25 cellular contexts compared by ENCODE assay signal in the genomic region with DNA sequence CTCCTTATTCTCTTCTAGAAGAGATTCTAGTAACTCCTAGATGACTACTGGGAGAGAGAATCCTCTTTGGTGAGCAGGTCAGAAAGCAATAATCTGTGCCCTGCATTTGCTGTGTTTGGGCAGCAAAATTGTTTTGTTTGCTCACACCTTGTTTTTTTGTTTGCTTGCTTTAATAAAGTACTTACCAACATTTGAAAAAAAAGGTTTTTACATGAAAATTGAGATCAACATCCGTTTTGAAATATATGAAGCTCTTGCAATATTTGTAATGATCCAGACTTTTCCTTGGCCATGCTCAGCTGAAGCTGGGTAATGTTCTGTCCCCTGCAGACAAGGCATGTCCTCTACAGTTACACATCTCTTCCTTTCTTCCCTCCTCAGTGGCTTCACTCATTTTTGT.
"Had no signal": no experiment of that assay in that cellular context is flagged by ENCODE, and none has a peak within 500 bp of the region (broad histone marks: within the 10 kb centered on the region; RNA-seq: fewer than 3 reads in every experiment).

No MANE protein-coding gene starts in this region.

- H3K4me3 ChIP-seq: mucosa of descending colon, right lobe of liver, skin epidermis, tibial artery had no signal

- H3K9me3 ChIP-seq: mucosa of descending colon, right lobe of liver, tibial artery had no signal

- H3K36me3 ChIP-seq: right lobe of liver, tibial artery, WERI-Rb-1 had no signal

- H3K27ac ChIP-seq: right lobe of liver, skin epidermis, WERI-Rb-1 had no signal

- ATAC-seq: activated CD4-positive, CD25-positive, alpha-beta regulatory T cell treated with anti-CD3 and anti-CD28 coated beads, Interleukin-2, amount 50 U/mL, for 24 hours; left colon; mucosa of descending colon; natural killer cell treated with Interleukin-12 subunit alpha and Interleukin-12 subunit beta and Interleukin-15 and Interleukin-18, amount 100 ng/mL, for 72 hours; right lobe of liver; stimulated activated naive CD8-positive, alpha-beta T cell treated with anti-CD3 and anti-CD28 coated beads, Interleukin-15, Interleukin-2, amounts not matched to agents 100 U/mL and 50 U/mL, for 24 hours; T-helper 17 cell had no signal

- H3K27me3 ChIP-seq: right lobe of liver, tibial artery had no signal

- FAIRE-seq: colon, frontal cortex, keratinocyte had no signal

- DNase-seq: activated CD4-positive, alpha-beta T cell treated with anti-CD3 and anti-CD28 coated beads for 48 hours; activated CD4-positive, alpha-beta T cell treated with anti-CD3 and anti-CD28 coated beads, Interleukin-2, amount 50 U/mL, for 48 hours; activated CD8-positive, alpha-beta memory T cell treated with anti-CD3 and anti-CD28 coated beads for 24 hours; activated effector memory CD4-positive, alpha-beta T cell treated with Interleukin-2 at 50 U/mL for 16 hours; activated naive CD4-positive, alpha-beta T cell treated with Interleukin-2 at 50 U/mL for 16 hours; central memory CD4-positive, alpha-beta T cell; dermis blood vessel endothelial cell; effector CD8-positive, alpha-beta T cell; glutamatergic neuron; left colon; mucosa of descending colon; right lobe of liver; stimulated activated CD4-positive, alpha-beta T cell treated with anti-CD3 and anti-CD28 coated beads, Interleukin-12 subunit alpha, Interleukin-12 subunit beta, amount 100 ng/mL, for 4 hours; stimulated activated CD4-positive, alpha-beta T cell treated with anti-CD3 and anti-CD28 coated beads, Interleukin-4, amount 100 ng/mL, for 1 hour; stimulated activated naive CD8-positive, alpha-beta T cell treated with anti-CD3 and anti-CD28 coated beads, Interleukin-15, Interleukin-2, amounts not matched to agents 100 U/mL and 50 U/mL, for 24 hours; T-helper 17 cell; T1000; tibial artery; WERI-Rb-1 had no signal
